Comparison of ENCODE assay signal across 8 cellular contexts in the genomic region with DNA sequence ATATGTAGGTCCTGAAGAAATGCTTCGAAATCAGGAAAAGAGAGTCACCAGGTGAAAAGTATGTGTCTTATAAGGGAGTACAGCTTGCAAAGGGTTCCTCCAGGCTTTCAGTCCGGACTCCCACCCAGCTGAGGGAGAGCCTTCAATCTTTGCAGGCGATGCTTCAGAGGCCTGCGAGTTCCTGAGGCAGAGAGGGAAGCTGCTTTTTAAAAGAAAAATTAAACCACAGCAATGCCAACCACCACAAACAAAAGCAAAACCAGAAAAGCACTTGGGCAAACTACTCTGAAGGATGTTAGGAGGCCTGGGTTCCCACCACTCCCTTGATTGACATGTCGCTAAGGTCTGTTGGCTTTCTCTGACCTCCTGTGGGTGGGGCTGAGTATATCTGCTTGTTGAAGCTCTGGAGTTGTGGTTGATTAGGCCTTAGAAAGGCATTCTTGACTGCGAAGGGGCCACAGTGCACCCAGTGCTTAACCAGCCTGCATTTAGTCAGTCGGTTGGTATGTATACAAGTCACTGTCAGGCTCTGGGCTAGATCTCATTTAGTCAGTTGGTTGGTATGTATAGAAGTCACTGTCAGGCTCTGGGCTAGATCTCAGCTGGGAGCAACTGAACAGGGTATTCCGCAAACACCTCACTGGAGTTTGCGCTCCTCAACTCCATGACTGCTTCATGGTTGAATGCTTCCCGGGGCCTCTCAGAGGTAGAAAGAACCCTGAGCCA. TPM values are rescaled to one million over a fixed set of nuclear protein-coding genes. Genes with fewer than 3 reads are reported as not detected.
A peak's percentile ranks its signal among the peaks of the same experiment; 100 is the strongest.
DNase-seq lines count a peak whose midpoint lies in the region; ATAC-seq and TF ChIP-seq lines count a peak whose summit lies in the region.

No MANE protein-coding gene starts in this region.

- no peak overlapping the region for H3K4ac ChIP-seq in neuronal stem cell (ENCODE audit: low read length)

- ATAC-seq in HG02763 (IDR thresholded peaks at IDR 0.05; ENCODE audit: unreplicated experiment) (no peak), HG03565 (IDR thresholded peaks at IDR 0.05; ENCODE audit: unreplicated experiment) (no peak)

- no peak overlapping the region for H2BK15ac ChIP-seq in neuronal stem cell (ENCODE audit: low read length)

- no peaks in the 10 kb centered on the region for H3K36me3 ChIP-seq in neuronal stem cell (replicated peaks in 1 of 2; ENCODE audit: control insufficient read depth in 2 of 2, insufficient read depth in 2 of 2, low read length in 2 of 2)

- H4K8ac ChIP-seq in neuronal stem cell (ENCODE audit: low read depth, low read length), result no peak overlapping the region

- H2AFZ ChIP-seq in neuronal stem cell (ENCODE audit: low read length), result peak overlapping the region; percentile 87

- no peak overlapping the region for H4K91ac ChIP-seq in neuronal stem cell (ENCODE audit: low read depth, low read length, poor library complexity)

- H3K4me2 ChIP-seq in neuronal stem cell (ENCODE audit: insufficient read depth, low read length, poor library complexity, severe bottlenecking), result no peak overlapping the region

- peak; percentile 76 for DNase-seq in DMS53 (lab: John Stamatoyannopoulos, UW)
- DNase-seq in HS-27A (ENCODE audit: low read depth), result peak; percentile 98
- DNase-seq in UCSD-AML1 (lab: John Stamatoyannopoulos, UW; ENCODE audit: unreplicated experiment), result peak; percentile 47
- no peak for DNase-seq in endothelial cell (ENCODE audit: low spot score)
- no peak for DNase-seq in neuronal stem cell (ENCODE audit: low spot score)
- no peak for DNase-seq in inferior parietal cortex (ENCODE audit: extremely low spot score)

- no peak overlapping the region for H3K23ac ChIP-seq in neuronal stem cell (ENCODE audit: low read depth, low read length, poor library complexity)

- peaks cover 4% of the 10 kb centered on the region for H3K79me1 ChIP-seq in neuronal stem cell (ENCODE audit: low read depth, low read length)

- no peak overlapping the region for H2BK12ac ChIP-seq in neuronal stem cell (ENCODE audit: low read length)

- TF ChIP-seq CTCF in endothelial cell (IDR thresholded peaks at IDR 0.05; ENCODE audit: unreplicated experiment), result no peak

- no peak overlapping the region for H3K14ac ChIP-seq in neuronal stem cell (ENCODE audit: low read length)

- no peak overlapping the region for H2AK5ac ChIP-seq in neuronal stem cell (ENCODE audit: low read depth, low read length)

- H3K18ac ChIP-seq in neuronal stem cell (ENCODE audit: low read length), result no peak overlapping the region

- peaks cover 0 to 11% of the 10 kb centered on the region in 2 donors for H3K4me1 ChIP-seq in neuronal stem cell (ENCODE audit: control insufficient read depth in 2 of 2, insufficient read depth in 1 of 2, low read depth in 1 of 2, low read length in 2 of 2)

- no peaks in the 10 kb centered on the region for H3K36me3 Mint-ChIP-seq in endothelial cell (ENCODE audit: low read depth, unreplicated experiment)

- peaks cover 5% of the 10 kb centered on the region for H3K27me3 Mint-ChIP-seq in endothelial cell (ENCODE audit: unreplicated experiment)

- no peaks in the 10 kb centered on the region for H3K9me3 Mint-ChIP-seq in endothelial cell (ENCODE audit: unreplicated experiment)

- H3K4me3 Mint-ChIP-seq in endothelial cell (ENCODE audit: unreplicated experiment), result peak overlapping the region; percentile 97

- H3K4me3 ChIP-seq in neuronal stem cell (ENCODE audit: low read length in 2 of 2), result peak overlapping the region in 1 of 2 donors; percentile 51

- no CpG with 5 or more reads among the region's 10 CpGs for WGBS in neuronal stem cell (ENCODE audit: extremely low coverage in 2 of 2, insufficient read length in 2 of 2, insufficient replicate concordance in 1 of 2), 2 donors

- peaks cover 13% of the 10 kb centered on the region for H3K4me1 Mint-ChIP-seq in endothelial cell (ENCODE audit: unreplicated experiment)

- H3K27ac ChIP-seq in neuronal stem cell (replicated peaks; ENCODE audit: low read length), result no peak overlapping the region

- H3K9me3 ChIP-seq in neuronal stem cell (replicated peaks in 1 of 2; ENCODE audit: control insufficient read depth in 2 of 2, insufficient read depth in 1 of 2, low read depth in 1 of 2, low read length in 2 of 2), result no peaks in the 10 kb centered on the region

- no peak overlapping the region for H3K9ac ChIP-seq in neuronal stem cell (ENCODE audit: low read depth, low read length, poor library complexity)

- peaks cover 0 to 44% (median 2%) of the 10 kb centered on the region in 3 experiments for H3K27me3 ChIP-seq in neuronal stem cell (ENCODE audit: control insufficient read depth in 3 of 3, insufficient read depth in 3 of 3, low read depth in 1 of 3, low read length in 3 of 3)

- no peak overlapping the region for H3K27ac Mint-ChIP-seq in endothelial cell (ENCODE audit: unreplicated experiment)

- no peak overlapping the region for H2BK5ac ChIP-seq in neuronal stem cell (ENCODE audit: low read length)

- no peak overlapping the region for H2BK120ac ChIP-seq in neuronal stem cell (ENCODE audit: low read depth, low read length)

RNA-seq across cellular contexts. Expression of gene NIPAL3, which starts 1.2 kb away (rescaled TPM):
- 9.4 TPM for total RNA-seq in endothelial cell (ENCODE audit: unreplicated experiment)
- 6.6 TPM for polyA plus RNA-seq in neuronal stem cell (2013, experiment 1 of 2)
- 6.5 TPM for polyA plus RNA-seq in neuronal stem cell (2013, experiment 2 of 2)

RNA-seq across cellular contexts. Expression of gene STPG1, which starts 3.2 kb away (rescaled TPM):
- 10.0 TPM for total RNA-seq in endothelial cell (ENCODE audit: unreplicated experiment)
- 12.5 TPM for polyA plus RNA-seq in neuronal stem cell (2013, experiment 1 of 2)
- polyA plus RNA-seq in neuronal stem cell (2013, experiment 2 of 2), result 12.2 TPM

Comparison
In these comparisons a context has a peak if more than half of its experiments do, and no peak if none do; other contexts are left out.
1. DNase-seq: peak in DMS53 (single experiment), HS-27A (single experiment) and UCSD-AML1 (single experiment); none in endothelial cell (single experiment), neuronal stem cell (single experiment) and inferior parietal cortex (single experiment).